In the genomic region with DNA sequence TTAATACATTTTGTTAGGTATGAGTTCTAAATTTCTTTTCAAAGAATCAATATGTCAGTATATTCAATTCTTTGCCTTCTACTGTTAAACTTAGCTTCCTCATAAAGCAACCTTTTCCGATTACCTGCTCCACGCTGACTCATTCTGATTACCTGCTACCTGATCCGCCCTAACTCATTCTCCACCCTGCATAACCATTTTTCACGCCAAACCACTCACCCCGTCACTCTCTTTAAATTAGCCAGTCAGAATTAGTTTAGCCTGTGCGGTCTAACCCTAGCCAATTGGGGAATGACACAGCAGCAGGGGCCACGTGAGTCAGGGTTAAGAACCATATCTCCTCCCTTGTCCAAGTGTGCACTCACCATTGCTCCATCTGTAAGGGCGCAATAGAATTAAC, we compare ENCODE assay signal across 24 cellular contexts.
"Had no signal": no experiment of that assay in that cellular context is flagged by ENCODE, and none has a peak within 500 bp of the region (broad histone marks: within the 10 kb centered on the region; RNA-seq: fewer than 3 reads in every experiment).

No MANE protein-coding gene starts in this region.

- H3K27ac ChIP-seq: coronary artery, epithelial cell of prostate, gastrocnemius medialis, left lung, pancreas, right lobe of liver, suprapubic skin, transverse colon, upper lobe of right lung, uterus had no signal

- ATAC-seq: esophagus mucosa; gastrocnemius medialis; left lung; naive thymus-derived CD4-positive, alpha-beta T cell; pancreas; stimulated activated naive B cell treated with anti-CD40 and anti-IgM and Interleukin-4, amounts not matched to agents 10 μg/mL and 1 μg/mL and 100 μg/mL, for 72 hours; upper lobe of right lung had no signal

- H3K9me3 ChIP-seq: gastrocnemius medialis, left lung, pancreas, right lobe of liver, suprapubic skin, transverse colon, upper lobe of right lung, uterus had no signal

- H3K36me3 ChIP-seq: gastrocnemius medialis, left lung, pancreas, right lobe of liver, suprapubic skin, transverse colon, upper lobe of right lung, uterus had no signal

- H3K27me3 ChIP-seq: gastrocnemius medialis, right lobe of liver, transverse colon, upper lobe of right lung, uterus had no signal

- H3K4me3 ChIP-seq: coronary artery, gastrocnemius medialis, left lung, pancreas, right lobe of liver, suprapubic skin, transverse colon, upper lobe of right lung, uterus had no signal

- H3K4me1 ChIP-seq: gastrocnemius medialis, pancreas, right lobe of liver, transverse colon, uterus had no signal

- FAIRE-seq: islet of Langerhans, pancreas, small intestine had no signal

- DNase-seq: foreskin fibroblast; gastrocnemius medialis; head of caudate nucleus; left cardiac atrium; left lung; mesenchymal stem cell; midbrain; naive thymus-derived CD4-positive, alpha-beta T cell; nephron progenitor cell; occipital lobe; pancreas; right lobe of liver; small intestine; stimulated activated CD4-positive, alpha-beta T cell treated with anti-CD3 and anti-CD28 coated beads, Interleukin-15, amount 100 ng/mL, for 24 hours; stimulated activated CD4-positive, alpha-beta T cell treated with anti-CD3 and anti-CD28 coated beads, Interleukin-2, amount 100 ng/mL, for 48 hours; stimulated activated naive B cell treated with anti-CD40 and anti-IgM and Interleukin-4, amounts not matched to agents 10 μg/mL and 1 μg/mL and 100 μg/mL, for 72 hours; transverse colon; upper lobe of right lung; uterus had no signal
